ENCODE assay signal across 1 cellular context in the genomic region with DNA sequence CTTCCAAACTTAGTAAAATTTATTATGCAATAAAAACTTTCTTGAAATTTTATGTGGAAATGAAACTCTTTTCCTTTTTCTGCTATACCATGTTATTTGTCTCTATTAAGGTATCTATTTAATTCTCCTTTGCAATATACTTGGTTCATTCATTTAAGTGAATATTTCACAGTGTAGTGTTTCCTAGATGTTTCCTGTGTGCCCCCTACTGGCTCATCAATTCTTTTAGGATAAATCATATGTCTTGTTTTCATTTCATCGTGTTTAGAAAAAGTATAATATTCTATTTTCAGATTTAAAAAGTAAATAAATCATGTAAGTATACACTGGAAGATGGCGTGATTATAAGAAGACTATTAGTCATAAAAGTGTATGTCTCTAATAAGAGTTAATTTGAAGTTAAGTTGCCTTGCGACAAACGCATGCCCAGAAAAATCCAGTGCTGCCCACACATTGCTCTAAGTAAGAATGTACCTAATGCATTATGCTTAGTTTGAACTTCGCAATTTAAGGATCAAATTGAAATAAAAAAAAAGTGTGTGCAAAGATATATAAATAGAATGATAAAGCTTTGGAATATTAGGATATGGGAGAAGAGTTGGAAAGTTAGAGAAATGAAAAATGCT.
TF ChIP-seq lines count a peak whose summit lies in the region.

No MANE protein-coding gene starts in this region.

TF ChIP-seq in GM23338, 12 proteins besides CTCF, POLR2A, EP300 and RAD21 (continued from another document):
- TF ChIP-seq, protein P1, sequence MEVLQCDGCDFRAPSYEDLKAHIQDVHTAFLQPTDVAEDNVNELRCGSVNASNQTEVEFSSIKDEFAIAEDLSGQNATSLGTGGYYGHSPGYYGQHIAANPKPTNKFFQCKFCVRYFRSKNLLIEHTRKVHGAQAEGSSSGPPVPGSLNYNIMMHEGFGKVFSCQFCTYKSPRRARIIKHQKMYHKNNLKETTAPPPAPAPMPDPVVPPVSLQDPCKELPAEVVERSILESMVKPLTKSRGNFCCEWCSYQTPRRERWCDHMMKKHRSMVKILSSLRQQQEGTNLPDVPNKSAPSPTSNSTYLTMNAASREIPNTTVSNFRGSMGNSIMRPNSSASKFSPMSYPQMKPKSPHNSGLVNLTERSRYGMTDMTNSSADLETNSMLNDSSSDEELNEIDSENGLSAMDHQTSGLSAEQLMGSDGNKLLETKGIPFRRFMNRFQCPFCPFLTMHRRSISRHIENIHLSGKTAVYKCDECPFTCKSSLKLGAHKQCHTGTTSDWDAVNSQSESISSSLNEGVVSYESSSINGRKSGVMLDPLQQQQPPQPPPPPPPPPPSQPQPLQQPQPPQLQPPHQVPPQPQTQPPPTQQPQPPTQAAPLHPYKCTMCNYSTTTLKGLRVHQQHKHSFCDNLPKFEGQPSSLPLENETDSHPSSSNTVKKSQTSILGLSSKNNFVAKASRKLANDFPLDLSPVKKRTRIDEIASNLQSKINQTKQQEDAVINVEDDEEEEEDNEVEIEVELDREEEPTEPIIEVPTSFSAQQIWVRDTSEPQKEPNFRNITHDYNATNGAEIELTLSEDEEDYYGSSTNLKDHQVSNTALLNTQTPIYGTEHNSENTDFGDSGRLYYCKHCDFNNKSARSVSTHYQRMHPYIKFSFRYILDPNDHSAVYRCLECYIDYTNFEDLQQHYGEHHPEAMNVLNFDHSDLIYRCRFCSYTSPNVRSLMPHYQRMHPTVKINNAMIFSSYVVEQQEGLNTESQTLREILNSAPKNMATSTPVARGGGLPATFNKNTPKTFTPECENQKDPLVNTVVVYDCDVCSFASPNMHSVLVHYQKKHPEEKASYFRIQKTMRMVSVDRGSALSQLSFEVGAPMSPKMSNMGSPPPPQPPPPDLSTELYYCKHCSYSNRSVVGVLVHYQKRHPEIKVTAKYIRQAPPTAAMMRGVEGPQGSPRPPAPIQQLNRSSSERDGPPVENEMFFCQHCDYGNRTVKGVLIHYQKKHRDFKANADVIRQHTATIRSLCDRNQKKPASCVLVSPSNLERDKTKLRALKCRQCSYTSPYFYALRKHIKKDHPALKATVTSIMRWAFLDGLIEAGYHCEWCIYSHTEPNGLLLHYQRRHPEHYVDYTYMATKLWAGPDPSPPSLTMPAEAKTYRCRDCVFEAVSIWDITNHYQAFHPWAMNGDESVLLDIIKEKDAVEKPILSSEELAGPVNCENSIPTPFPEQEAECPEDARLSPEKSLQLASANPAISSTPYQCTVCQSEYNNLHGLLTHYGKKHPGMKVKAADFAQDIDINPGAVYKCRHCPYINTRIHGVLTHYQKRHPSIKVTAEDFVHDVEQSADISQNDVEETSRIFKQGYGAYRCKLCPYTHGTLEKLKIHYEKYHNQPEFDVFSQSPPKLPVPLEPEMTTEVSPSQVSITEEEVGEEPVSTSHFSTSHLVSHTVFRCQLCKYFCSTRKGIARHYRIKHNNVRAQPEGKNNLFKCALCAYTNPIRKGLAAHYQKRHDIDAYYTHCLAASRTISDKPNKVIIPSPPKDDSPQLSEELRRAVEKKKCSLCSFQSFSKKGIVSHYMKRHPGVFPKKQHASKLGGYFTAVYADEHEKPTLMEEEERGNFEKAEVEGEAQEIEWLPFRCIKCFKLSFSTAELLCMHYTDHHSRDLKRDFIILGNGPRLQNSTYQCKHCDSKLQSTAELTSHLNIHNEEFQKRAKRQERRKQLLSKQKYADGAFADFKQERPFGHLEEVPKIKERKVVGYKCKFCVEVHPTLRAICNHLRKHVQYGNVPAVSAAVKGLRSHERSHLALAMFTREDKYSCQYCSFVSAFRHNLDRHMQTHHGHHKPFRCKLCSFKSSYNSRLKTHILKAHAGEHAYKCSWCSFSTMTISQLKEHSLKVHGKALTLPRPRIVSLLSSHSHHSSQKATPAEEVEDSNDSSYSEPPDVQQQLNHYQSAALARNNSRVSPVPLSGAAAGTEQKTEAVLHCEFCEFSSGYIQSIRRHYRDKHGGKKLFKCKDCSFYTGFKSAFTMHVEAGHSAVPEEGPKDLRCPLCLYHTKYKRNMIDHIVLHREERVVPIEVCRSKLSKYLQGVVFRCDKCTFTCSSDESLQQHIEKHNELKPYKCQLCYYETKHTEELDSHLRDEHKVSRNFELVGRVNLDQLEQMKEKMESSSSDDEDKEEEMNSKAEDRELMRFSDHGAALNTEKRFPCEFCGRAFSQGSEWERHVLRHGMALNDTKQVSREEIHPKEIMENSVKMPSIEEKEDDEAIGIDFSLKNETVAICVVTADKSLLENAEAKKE (CRISPR knock-in tag; IDR thresholded peaks at IDR 0.05), result no peak
